Comparison of ENCODE assay signal across 20 cellular contexts in genomic region chr10:85558533-85558932, GRCh38.
"Had no signal": no experiment of that assay in that cellular context is flagged by ENCODE, and none has a peak within 500 bp of the region (broad histone marks: within the 10 kb centered on the region; RNA-seq: fewer than 3 reads in every experiment).

No MANE protein-coding gene starts in this region.

- FAIRE-seq: endothelial cell of umbilical vein, frontal cortex had no signal

- DNase-seq: activated CD4-positive, alpha-beta memory T cell treated with anti-CD3 and anti-CD28 coated beads for 36 hours; activated CD4-positive, alpha-beta T cell treated with anti-CD3 and anti-CD28 coated beads for 36 hours; activated gamma-delta T cell treated with Interleukin-2 at 50 U/mL for 16 hours; activated T-cell treated with anti-CD3 and anti-CD28 coated beads for 4 hours; dermis blood vessel endothelial cell; effector memory CD4-positive, alpha-beta T cell; heart left ventricle; left ventricle myocardium inferior; mucosa of descending colon; naive B cell; stimulated activated CD4-positive, alpha-beta T cell treated with anti-CD3 and anti-CD28 coated beads, Interleukin-15, amount 100 ng/mL, for 24 hours; stimulated activated CD4-positive, alpha-beta T cell treated with anti-CD3 and anti-CD28 coated beads, Interleukin-4, amount 100 ng/mL, for 1 hour; upper lobe of right lung; WERI-Rb-1 had no signal

- H3K27ac ChIP-seq: cardiac muscle cell, heart left ventricle, left ventricle myocardium inferior, skin epidermis, thoracic aorta, upper lobe of right lung, WERI-Rb-1 had no signal

- H3K9me3 ChIP-seq: heart left ventricle, left ventricle myocardium inferior, mucosa of descending colon, thoracic aorta, upper lobe of right lung had no signal

- H3K27me3 ChIP-seq: cardiac muscle cell, heart left ventricle, upper lobe of right lung had no signal

- ATAC-seq: heart left ventricle; mucosa of descending colon; stimulated activated memory B cell treated with anti-CD40 and anti-IgM and Interleukin-4, amounts not matched to agents 10 μg/mL and 1 μg/mL and 100 μg/mL, for 72 hours; upper lobe of right lung had no signal

- H3K36me3 ChIP-seq: cardiac muscle cell, heart left ventricle, left ventricle myocardium inferior, thoracic aorta, upper lobe of right lung, WERI-Rb-1 had no signal

- H3K4me1 ChIP-seq: heart left ventricle, left ventricle myocardium inferior, upper lobe of right lung had no signal

- H3K4me3 ChIP-seq: cardiac muscle cell, heart left ventricle, left ventricle myocardium inferior, mucosa of descending colon, skin epidermis, thoracic aorta, upper lobe of right lung had no signal
